In the genomic region with DNA sequence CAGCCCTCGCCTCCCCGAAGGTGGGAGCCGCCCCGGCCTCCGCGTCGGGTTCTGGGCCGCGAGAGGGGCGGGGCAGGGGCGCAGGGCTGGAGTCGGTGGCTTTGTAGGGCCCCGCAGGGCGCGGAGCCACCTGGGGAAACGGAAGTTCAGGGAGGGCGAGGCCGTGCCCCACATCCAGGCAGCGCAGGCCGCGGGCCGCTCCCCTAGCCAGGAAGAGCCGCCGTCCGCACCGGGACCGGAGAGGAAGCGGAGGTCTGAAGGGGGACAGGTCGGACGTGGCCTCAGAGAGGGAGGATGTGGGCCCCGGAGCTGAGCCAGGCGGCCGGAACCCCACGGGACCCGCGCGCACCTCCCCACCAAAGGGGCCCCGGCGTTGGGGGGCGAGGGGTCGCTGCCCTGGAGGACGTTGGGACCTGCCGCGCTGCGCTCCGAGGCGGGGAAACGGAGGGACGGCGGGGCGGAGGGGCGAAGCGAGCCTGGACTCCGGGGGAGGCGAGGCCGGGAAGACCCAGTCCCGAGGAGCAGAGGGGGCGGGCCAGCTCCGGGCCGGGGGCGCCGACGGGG, we compare ENCODE assay signal across 8 cellular contexts. TPM values are rescaled to one million over a fixed set of nuclear protein-coding genes. Genes with fewer than 3 reads are reported as not detected.
A peak's percentile ranks its signal among the peaks of the same experiment; 100 is the strongest.
DNase-seq lines count a peak whose midpoint lies in the region; ATAC-seq, FAIRE-seq and TF ChIP-seq lines count a peak whose summit lies in the region.

No MANE protein-coding gene starts in this region.

- peak overlapping the region; percentile 84 to 99 (median 95) for H3K27ac ChIP-seq in BLaER1 treated with 17β-estradiol and CSF1 and Interleukin-3, amounts not matched to agents 10 nM and 100 nM
- no peak overlapping the region for H3K27ac ChIP-seq in OCI-LY3 (ENCODE audit: low read length)
- H3K27ac ChIP-seq in astrocyte (ENCODE audit: low read depth, low read length), result peak overlapping the region; percentile 47

- H3K36me3 ChIP-seq in BLaER1 treated with 17β-estradiol and CSF1 and Interleukin-3, amounts not matched to agents 10 nM and 100 nM, result peaks cover 0 to 24% (median 0%) of the 10 kb centered on the region in 11 experiments; a peak in 6 of 22 replicates
- H3K36me3 ChIP-seq in OCI-LY3 (replicated peaks; ENCODE audit: low read depth, low read length) (no peaks in the 10 kb centered on the region), astrocyte (ENCODE audit: insufficient read depth, low read length) (no peaks in the 10 kb centered on the region)

- no peaks in the 10 kb centered on the region for H3K36me3 Mint-ChIP-seq in astrocyte (ENCODE audit: low read depth, unreplicated experiment)

- no peaks in the 10 kb centered on the region for H3K4me1 Mint-ChIP-seq in astrocyte (ENCODE audit: low read depth, unreplicated experiment)

- TF ChIP-seq CTCF in OCI-LY3 (IDR thresholded peaks at IDR 0.05; ENCODE audit: low read depth, low read length), result no peak
- no peak for TF ChIP-seq CTCF in astrocyte (IDR thresholded peaks at IDR 0.05; ENCODE audit: insufficient read depth, low read depth, low read length)

- no peaks in the 10 kb centered on the region for H3K9me3 Mint-ChIP-seq in astrocyte (ENCODE audit: unreplicated experiment)

- no peaks in the 10 kb centered on the region for H3K79me2 ChIP-seq in OCI-LY3 (ENCODE audit: low read length)
- peaks cover 41% of the 10 kb centered on the region for H3K79me2 ChIP-seq in astrocyte (ENCODE audit: insufficient read depth, low read length)

- H4K20me1 ChIP-seq in BLaER1 treated with 17β-estradiol and CSF1 and Interleukin-3, amounts not matched to agents 10 nM and 100 nM, result peaks cover 10 to 44% (median 41%) of the 10 kb centered on the region in 11 experiments; a peak in 19 of 22 replicates
- H4K20me1 ChIP-seq in OCI-LY3 (ENCODE audit: insufficient read depth, low read length), result no peaks in the 10 kb centered on the region
- H4K20me1 ChIP-seq in astrocyte (ENCODE audit: insufficient read depth, low read length), result peaks cover 26% of the 10 kb centered on the region

- H3K9ac ChIP-seq in BLaER1 treated with 17β-estradiol and CSF1 and Interleukin-3, amounts not matched to agents 10 nM and 100 nM, result peak overlapping the region; percentile 85 to 96 (median 90)
- H3K9ac ChIP-seq in OCI-LY3 (ENCODE audit: low read length) (peak overlapping the region; percentile 69), astrocyte (ENCODE audit: low read length) (peak overlapping the region; percentile 58)

- H3K4me1 ChIP-seq in BLaER1 treated with 17β-estradiol and CSF1 and Interleukin-3, amounts not matched to agents 10 nM and 100 nM, result peaks cover 35 to 65% (median 57%) of the 10 kb centered on the region in 10 experiments
- H3K4me1 ChIP-seq in OCI-LY3 (ENCODE audit: low read length) (no peaks in the 10 kb centered on the region), astrocyte (ENCODE audit: insufficient read depth, low read length) (peaks cover 24% of the 10 kb centered on the region)

- peaks cover 0 to 21% (median 0%) of the 10 kb centered on the region in 11 experiments; a peak in 8 of 22 replicates for H3K27me3 ChIP-seq in BLaER1 treated with 17β-estradiol and CSF1 and Interleukin-3, amounts not matched to agents 10 nM and 100 nM
- 0 out of 2 replicates have a peak, but pooled peaks cover under 1% of the 10 kb centered on the region for H3K27me3 ChIP-seq in OCI-LY3 (ENCODE audit: low read depth, low read length)
- no peaks in the 10 kb centered on the region for H3K27me3 ChIP-seq in astrocyte (ENCODE audit: insufficient read depth, low read length)

- H3K27ac Mint-ChIP-seq in astrocyte (ENCODE audit: unreplicated experiment), result no peak overlapping the region

- H3K4me3 Mint-ChIP-seq in astrocyte (ENCODE audit: unreplicated experiment), result peak overlapping the region; percentile 64

- DNase-seq in astrocyte (ENCODE audit: low read depth) (no peak), iPS-NIHi7 (ENCODE audit: extremely low spot score) (peak; percentile 51), NCI-H128 (lab: John Stamatoyannopoulos, UW; ENCODE audit: unreplicated experiment) (no peak)
- peak; percentile 21 to 56 (median 50) for DNase-seq in stimulated activated naive CD4-positive, alpha-beta T cell (lab: John Stamatoyannopoulos, UW)
- DNase-seq in effector CD8-positive, alpha-beta T cell (lab: John Stamatoyannopoulos, UW), result no peak

- FAIRE-seq in astrocyte (lab: Jason Lieb, UNC), result no peak

- peak overlapping the region; percentile 95 to 100 (median 99) for H3K4me2 ChIP-seq in BLaER1 treated with 17β-estradiol and CSF1 and Interleukin-3, amounts not matched to agents 10 nM and 100 nM
- H3K4me2 ChIP-seq in OCI-LY3 (ENCODE audit: low read length), result peak overlapping the region; percentile 65
- peak overlapping the region; percentile 88 for H3K4me2 ChIP-seq in astrocyte (ENCODE audit: low read length)

- peak; percentile 29 for ATAC-seq in GM21423 (IDR thresholded peaks at IDR 0.05; ENCODE audit: unreplicated experiment)

- H3K27me3 Mint-ChIP-seq in astrocyte (ENCODE audit: low read depth, unreplicated experiment), result no peaks in the 10 kb centered on the region

- H2AFZ ChIP-seq in OCI-LY3 (ENCODE audit: low read depth, low read length), result no peak overlapping the region; the same call in 1 of the 2 replicates
- peak overlapping the region; percentile 60 for H2AFZ ChIP-seq in astrocyte (ENCODE audit: low read depth, low read length)

- H3K9me3 ChIP-seq in BLaER1 treated with 17β-estradiol and CSF1 and Interleukin-3, amounts not matched to agents 10 nM and 100 nM (replicated peaks in 1 of 11), result no peaks in the 10 kb centered on the region
- no peaks in the 10 kb centered on the region for H3K9me3 ChIP-seq in OCI-LY3 (ENCODE audit: insufficient read depth, low read length)
- H3K9me3 ChIP-seq in astrocyte (ENCODE audit: insufficient read depth, low read depth, low read length), result no peaks in the 10 kb centered on the region

- H3K4me3 ChIP-seq in BLaER1 treated with 17β-estradiol and CSF1 and Interleukin-3, amounts not matched to agents 10 nM and 100 nM, result peak overlapping the region; percentile 71 to 100 (median 96)
- H3K4me3 ChIP-seq in OCI-LY3 (ENCODE audit: low read length) (peak overlapping the region; percentile 79), astrocyte (ENCODE audit: insufficient read depth, low read depth, low read length) (peak overlapping the region; percentile 50)

RNA-seq across cellular contexts. Expression of gene SLC16A3, which starts 0.5 kb away (rescaled TPM):
- 292 and 385 TPM in 2 replicates for total RNA-seq in astrocyte

RNA-seq across cellular contexts. Expression of gene CCDC57, which starts 15.7 kb away (rescaled TPM):
- 19.9 and 20.4 TPM in 2 replicates for total RNA-seq in astrocyte

RNA-seq across cellular contexts. Expression of gene CSNK1D, which starts 45.1 kb away (rescaled TPM):
- total RNA-seq in astrocyte, result 146 and 153 TPM in 2 replicates

Comparison
In these comparisons a context has a peak if more than half of its experiments do, and no peak if none do; other contexts are left out.
1. DNase-seq: peak in iPS-NIHi7 (single experiment) and stimulated activated naive CD4-positive, alpha-beta T cell (6 of 6); none in astrocyte (single experiment), NCI-H128 (single experiment) and effector CD8-positive, alpha-beta T cell (single experiment).
2. Peak in every context shown above with its lines, with median percentiles within 50 percentile points of each other: H3K4me2 ChIP-seq, H3K4me3 ChIP-seq and H3K9ac ChIP-seq.